Comparison of ENCODE assay signal across 27 cellular contexts in the genomic region with DNA sequence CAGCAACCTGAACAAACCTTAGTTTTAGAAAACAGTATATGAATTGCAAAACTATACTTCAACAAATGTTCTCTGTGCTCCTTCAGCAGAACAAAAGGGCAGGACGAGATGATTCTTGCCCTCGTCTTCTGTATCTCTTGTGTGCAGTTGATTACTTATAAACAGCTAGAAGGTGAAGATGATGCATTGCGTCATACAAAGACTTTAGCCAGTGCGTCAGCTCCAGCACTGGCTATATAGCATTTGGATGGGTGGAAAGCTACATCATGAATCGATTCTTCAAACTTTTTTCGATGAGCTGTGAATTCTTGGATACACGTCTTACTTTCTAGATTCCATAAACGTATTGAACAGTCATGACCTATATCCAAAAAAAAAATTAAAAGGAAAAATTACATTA.
"Had no signal": no experiment of that assay in that cellular context is flagged by ENCODE, and none has a peak within 500 bp of the region (broad histone marks: within the 10 kb centered on the region; RNA-seq: fewer than 3 reads in every experiment).

No MANE protein-coding gene starts in this region.

- H3K9me3 Mint-ChIP-seq: dendritic cell treated with granulocyte-macrophage colony-stimulating factor and Interleukin-4, amounts not matched to agents 40 ng/mL and 50 ng/mL, for 4 days; effector memory CD8-positive, alpha-beta T cell; endodermal cell; mesothelial cell of epicardium; naive B cell had no signal

- H3K4me3 ChIP-seq: colonic mucosa, esophagus squamous epithelium, gastrocnemius medialis, heart right ventricle, left lung, lower lobe of right lung, mucosa of descending colon had no signal

- H3K27me3 ChIP-seq: colonic mucosa, esophagus squamous epithelium, gastrocnemius medialis, heart right ventricle, left lung had no signal

- H3K4me3 Mint-ChIP-seq: dendritic cell treated with granulocyte-macrophage colony-stimulating factor and Interleukin-4, amounts not matched to agents 40 ng/mL and 50 ng/mL, for 4 days; effector memory CD8-positive, alpha-beta T cell; endodermal cell; mesothelial cell of epicardium; naive B cell had no signal

- H3K27ac Mint-ChIP-seq: dendritic cell treated with granulocyte-macrophage colony-stimulating factor and Interleukin-4, amounts not matched to agents 40 ng/mL and 50 ng/mL, for 4 days; effector memory CD8-positive, alpha-beta T cell; endodermal cell; mesothelial cell of epicardium had no signal

- FAIRE-seq: endometrium, islet of Langerhans had no signal

- ATAC-seq: effector memory CD8-positive, alpha-beta T cell; esophagus mucosa; gastrocnemius medialis; heart right ventricle; left cardiac atrium; left lung; left ventricle myocardium superior; lower lobe of right lung; mucosa of descending colon had no signal

- H3K36me3 ChIP-seq: colonic mucosa had no signal

- H3K27ac ChIP-seq: colonic mucosa, epithelial cell of prostate, esophagus squamous epithelium, gastrocnemius medialis, heart right ventricle, left lung, lower lobe of right lung had no signal

- H3K4me1 ChIP-seq: colonic mucosa, esophagus squamous epithelium, gastrocnemius medialis, heart right ventricle, left lung, lower lobe of right lung had no signal

- H3K27me3 Mint-ChIP-seq: dendritic cell treated with granulocyte-macrophage colony-stimulating factor and Interleukin-4, amounts not matched to agents 40 ng/mL and 50 ng/mL, for 4 days; effector memory CD8-positive, alpha-beta T cell; naive B cell had no signal

- DNase-seq: colonic mucosa; cortex of kidney; effector CD8-positive, alpha-beta T cell; effector memory CD8-positive, alpha-beta T cell; endodermal cell; erythroblast; esophagus squamous epithelium; foreskin fibroblast; foreskin melanocyte; gastrocnemius medialis; glutamatergic neuron; head of caudate nucleus; heart right ventricle; hippocampal formation; left cardiac atrium; left lung; left ventricle myocardium superior; lower lobe of right lung; mesenchymal stem cell; mucosa of descending colon; naive B cell had no signal

- H3K9me3 ChIP-seq: colonic mucosa, esophagus squamous epithelium, gastrocnemius medialis, heart right ventricle, left lung, lower lobe of right lung, mucosa of descending colon had no signal

- H3K4me1 Mint-ChIP-seq: mesothelial cell of epicardium, naive B cell had no signal
